8 cellular contexts compared by ENCODE assay signal in genomic region chr5:138464388-138465287, GRCh38. TPM values are rescaled to one million over a fixed set of nuclear protein-coding genes. Genes with fewer than 3 reads are reported as not detected.
A peak's percentile ranks its signal among the peaks of the same experiment; 100 is the strongest.
DNase-seq lines count a peak whose midpoint lies in the region; ATAC-seq and TF ChIP-seq lines count a peak whose summit lies in the region.

No MANE protein-coding gene starts in this region.

- POLR2A ChIA-PET in OCI-LY7 (lab: Charles Lee), result interaction anchor here (0.6 kb wide), 2 partner anchors 245 to 287 kb away, joined by 3 read pairs; partner anchors contain the start of gene BRD8

- peak overlapping the region; percentile 85 to 97 (median 91) for H3K4me3 Mint-ChIP-seq in IgD-negative memory B cell

- intact Hi-C loops in OCI-LY7 (cut with micrococcal nuclease; ENCODE audit: unreplicated experiment), result loop anchor here (1.0 kb wide), 3 partner anchors 28 to 79 kb away; partner anchors contain the start of gene ETF1

- peak overlapping the region; percentile 80 to 95 (median 88) for H3K27ac Mint-ChIP-seq in IgD-negative memory B cell

- DNase-seq in DMS153 (lab: John Stamatoyannopoulos, UW) (peak; percentile 90), OCI-LY7 (ENCODE audit: low spot score) (peak; percentile 98), activated T-cell treated with anti-CD3 and anti-CD28 coated beads for 4 hours (peak; percentile 94), epidermal melanocyte (ENCODE audit: insufficient read length, low spot score) (peak; percentile 93)
- peak; percentile 90 to 91 for DNase-seq in stimulated activated CD8-positive, alpha-beta memory T cell treated with anti-CD3 and anti-CD28 coated beads, Interleukin-2, amount 100 ng/mL, for 48 hours (ENCODE audit: low read depth in 2 of 2)

- peak overlapping the region; percentile 93 for H2AFZ ChIP-seq in OCI-LY7 (ENCODE audit: low read length)

- BruUV-seq in OCI-LY7 (replicated peaks; lab: Mats Ljungman, UMichigan), result no TSS peak

- peak; percentile 65 for ATAC-seq in GM21576 (IDR thresholded peaks at IDR 0.05; ENCODE audit: unreplicated experiment)

- H3K27me3 ChIP-seq in mononuclear cell (ENCODE audit: insufficient read depth, low read length), result peaks cover 7% of the 10 kb centered on the region

- H3K4me1 ChIP-seq in OCI-LY7 (ENCODE audit: insufficient read depth, low read length, poor library complexity, severe bottlenecking) (peaks cover 27% of the 10 kb centered on the region), mononuclear cell (ENCODE audit: insufficient read depth, low read length) (peaks cover 38% of the 10 kb centered on the region)

- CTCF ChIA-PET in OCI-LY7 (lab: Charles Lee; ENCODE audit: unreplicated experiment), result no interaction called here

- H3K4me3 ChIP-seq in OCI-LY7 (ENCODE audit: low read depth, low read length, poor library complexity, severe bottlenecking), result peak overlapping the region; percentile 74
- H3K4me3 ChIP-seq in mononuclear cell (ENCODE audit: low read length), result peak overlapping the region; percentile 74

- no peaks in the 10 kb centered on the region for H3K79me2 ChIP-seq in OCI-LY7 (ENCODE audit: insufficient read depth, low read depth, low read length)

- no peaks in the 10 kb centered on the region for H3K9me3 Mint-ChIP-seq in IgD-negative memory B cell

- H4K20me1 ChIP-seq in OCI-LY7 (ENCODE audit: insufficient read depth, low read length), result no peaks in the 10 kb centered on the region

- H3K36me3 Mint-ChIP-seq in IgD-negative memory B cell, result peaks cover 3% of the 10 kb centered on the region

- H3K4me1 Mint-ChIP-seq in IgD-negative memory B cell, result peaks cover 17 to 20% (median 17%) of the 10 kb centered on the region in 3 donors

- peaks cover 5% of the 10 kb centered on the region for H3K27me3 Mint-ChIP-seq in IgD-negative memory B cell

- H3K9me3 ChIP-seq in OCI-LY7 (ENCODE audit: low read length) (no peaks in the 10 kb centered on the region), mononuclear cell (ENCODE audit: low read depth, low read length) (no peaks in the 10 kb centered on the region)

- peak overlapping the region; percentile 91 for H3K4me2 ChIP-seq in OCI-LY7 (ENCODE audit: low read length)

- H3K9me2 ChIP-seq in OCI-LY7 (ENCODE audit: insufficient read depth, low read length), result no peaks in the 10 kb centered on the region

- TF ChIP-seq CTCF in OCI-LY7 (conservative IDR thresholded peaks at IDR 0.05; ENCODE audit: low read length), result peak; percentile 52

- H3K27ac ChIP-seq in OCI-LY7 (ENCODE audit: low read depth, low read length, poor library complexity, severe bottlenecking), result peak overlapping the region; percentile 76

- H3K36me3 ChIP-seq in OCI-LY7 (ENCODE audit: insufficient read depth, low read length), result no peaks in the 10 kb centered on the region

RNA-seq across cellular contexts. Expression of gene EGR1, which starts 0.6 kb away (rescaled TPM):
- 32.3 TPM for polyA plus RNA-seq in IgD-negative memory B cell
- total RNA-seq in OCI-LY7 (2014; rRNA removed; shearing (Covaris generic)), result 0.10 and 0.13 TPM in 2 replicates
- total RNA-seq in OCI-LY7 (2022) (0.79 and 1.1 TPM in 2 replicates), mononuclear cell (36.6 TPM)

RNA-seq across cellular contexts. Expression of gene REEP2, which starts 25.8 kb away (rescaled TPM):
- polyA plus RNA-seq in IgD-negative memory B cell, result not detected
- 3.9 and 5.4 TPM in 2 replicates for total RNA-seq in OCI-LY7 (2014; rRNA removed; shearing (Covaris generic))
- total RNA-seq in OCI-LY7 (2022), result 5.1 and 6.5 TPM in 2 replicates
- not detected for total RNA-seq in mononuclear cell

Comparison
In these comparisons a context has a peak if more than half of its experiments do, and no peak if none do; other contexts are left out.
1. Peak in every context shown above with its lines: DNase-seq, ATAC-seq, H3K4me3 ChIP-seq and H3K27ac ChIP-seq.
2. RNA of gene EGR1, which starts 0.6 kb away (total RNA-seq): 36.6 TPM in mononuclear cell (single experiment); 0.10 to 1.1 TPM in OCI-LY7; every median in the first group is over 10 times any median in the second.